Comparison of ENCODE assay signal across 8 cellular contexts in the genomic region with DNA sequence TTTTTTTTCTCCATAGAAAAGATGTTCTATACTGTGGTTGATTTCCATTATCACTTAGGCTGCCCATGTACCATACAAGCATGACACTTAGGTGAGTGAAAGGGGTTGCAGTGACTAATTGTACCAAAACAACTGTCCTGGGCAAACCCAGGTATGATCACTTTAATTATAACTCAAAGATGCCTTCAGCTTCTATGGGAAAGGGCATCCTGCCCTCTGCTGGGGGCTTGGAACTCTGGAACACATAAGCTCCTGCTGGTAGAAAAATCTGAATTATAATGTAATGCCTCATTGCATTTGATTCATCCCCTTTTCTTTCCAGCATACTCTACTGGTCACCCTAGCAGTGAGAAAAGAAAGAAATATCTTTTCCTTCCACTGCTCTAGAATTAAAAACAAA.
DNase-seq lines count a peak whose midpoint lies in the region; ATAC-seq, FAIRE-seq and TF ChIP-seq lines count a peak whose summit lies in the region.
"Had no signal": no experiment of that assay in that cellular context is flagged by ENCODE, and none has a peak within 500 bp of the region (broad histone marks: within the 10 kb centered on the region; RNA-seq: fewer than 3 reads in every experiment).

No MANE protein-coding gene starts in this region.

- H3K9me1 ChIP-seq in keratinocyte (ENCODE audit: control insufficient read depth, extremely low read depth, insufficient read depth, low read length), result no peaks in the 10 kb centered on the region

- no peak for TF ChIP-seq EP300 in Ishikawa (IDR thresholded peaks at IDR 0.05; ENCODE audit: borderline replicate concordance)

- no peak overlapping the region for H3K4me2 ChIP-seq in keratinocyte (ENCODE audit: control insufficient read depth, extremely low read depth, insufficient read depth, low read depth, low read length)

- no peaks in the 10 kb centered on the region for H3K27me3 ChIP-seq in keratinocyte (ENCODE audit: control insufficient read depth, extremely low read depth, insufficient read depth, low read length)

- no peaks in the 10 kb centered on the region for H4K20me1 ChIP-seq in keratinocyte (ENCODE audit: control insufficient read depth, extremely low read depth, insufficient read depth, low read length)

- POLR2A ChIA-PET in GM10248 (lab: Yijun Ruan, JAX), result no interaction called here

- peak; percentile 13 for DNase-seq in GM10248 (ENCODE audit: extremely low spot score)
- DNase-seq in activated CD4-positive, alpha-beta T cell treated with anti-CD3 and anti-CD28 coated beads, Interleukin-2, amount 50 U/mL, for 48 hours, result peak; percentile 20 to 28
- DNase-seq in keratinocyte (ENCODE audit: low read depth, low spot score), result no peak
- DNase-seq in NCI-H1436 treated with DMSO at 0.1 percent for 48 hours (lab: John Stamatoyannopoulos, UW), result no peak
- no peak for DNase-seq in OCI-M2 (lab: John Stamatoyannopoulos, UW; ENCODE audit: unreplicated experiment)

- H2AFZ ChIP-seq in keratinocyte (ENCODE audit: control insufficient read depth, low read length), result no peak overlapping the region

- TF ChIP-seq RAD21 in Ishikawa (IDR thresholded peaks at IDR 0.05; ENCODE audit: low read depth), result peak; percentile 60

- H3K79me2 ChIP-seq in keratinocyte (ENCODE audit: control insufficient read depth, insufficient read depth, low read length), result no peaks in the 10 kb centered on the region

- H3K4me1 ChIP-seq in keratinocyte (ENCODE audit: control insufficient read depth, extremely low read depth, insufficient read depth, low read length), result peaks cover 22% of the 10 kb centered on the region

- no peak for ATAC-seq in HG02852 (IDR thresholded peaks at IDR 0.05; ENCODE audit: unreplicated experiment)
- ATAC-seq: naive thymus-derived CD4-positive, alpha-beta T cell had no signal

- CTCF ChIA-PET in GM10248 (lab: Yijun Ruan, JAX), result interaction anchor here (0.8 to 4.8 kb wide), 11 partner anchors 11 to 173 kb away, joined by 3 to 46 read pairs (median 4); no protein-coding TSS in a partner anchor

- FAIRE-seq in keratinocyte (lab: Jason Lieb, UNC), result peak; percentile 52

- no peaks in the 10 kb centered on the region for H3K9me3 ChIP-seq in keratinocyte (ENCODE audit: control insufficient read depth, low read depth, low read length)

- H3K36me3 ChIP-seq in keratinocyte (ENCODE audit: control insufficient read depth in 2 of 2, extremely low read depth in 1 of 2, insufficient read depth in 2 of 2, low read length in 2 of 2), result no peaks in the 10 kb centered on the region

- H3K4me3 ChIP-seq in keratinocyte (ENCODE audit: control insufficient read depth in 2 of 3, extremely low read depth in 1 of 3, insufficient read depth in 2 of 3, low read depth in 1 of 3, low read length in 3 of 3), result no peak overlapping the region

- peak; percentile 63 for TF ChIP-seq CTCF in GM10248 (IDR thresholded peaks at IDR 0.05; ENCODE audit: control extremely low read depth, extremely low read depth, low read depth, missing control alignments)
- peak; percentile 51 to 64 (median 61) for TF ChIP-seq CTCF in keratinocyte (optimal IDR thresholded peaks at IDR 0.05 in 1 of 3, IDR thresholded peaks at IDR 0.05 in 1 of 3, conservative IDR thresholded peaks at IDR 0.05 in 1 of 3; ENCODE audit: extremely low read depth in 1 of 3, insufficient read depth in 2 of 3, low read length in 3 of 3)

- H3K9ac ChIP-seq in keratinocyte (ENCODE audit: control insufficient read depth, extremely low read depth, insufficient read depth, low read length), result no peak overlapping the region

- dilution Hi-C loops in keratinocyte (cut with MboI; ENCODE audit: extremely low pct_ligation_motif_present, low sequenced_read_pairs), result no loop called here

- H3K27ac ChIP-seq in keratinocyte (ENCODE audit: control insufficient read depth, insufficient read depth, low read length), result peak overlapping the region; percentile 7

TF ChIP-seq in Ishikawa, 13 proteins besides CTCF, POLR2A, EP300 and RAD21:
- TF ChIP-seq YY1 (IDR thresholded peaks at IDR 0.05; ENCODE audit: low read depth) (no peak), CREB1 (IDR thresholded peaks at IDR 0.05; ENCODE audit: low read depth) (no peak), CEBPB (IDR thresholded peaks at IDR 0.05) (no peak), EGR1 (IDR thresholded peaks at IDR 0.05) (no peak), ZBTB7A (IDR thresholded peaks at IDR 0.05; ENCODE audit: low read depth) (no peak), NFIC (IDR thresholded peaks at IDR 0.05) (no peak), FOXM1 (IDR thresholded peaks at IDR 0.05; ENCODE audit: borderline replicate concordance, low read depth) (no peak), MAX (IDR thresholded peaks at IDR 0.05) (no peak), TAF1 (IDR thresholded peaks at IDR 0.05; ENCODE audit: low read depth) (no peak), TCF12 (IDR thresholded peaks at IDR 0.05; ENCODE audit: low read depth) (no peak), TEAD4 (IDR thresholded peaks at IDR 0.05) (no peak), USF1 (IDR thresholded peaks at IDR 0.05) (no peak)
- TF ChIP-seq, protein P1, sequence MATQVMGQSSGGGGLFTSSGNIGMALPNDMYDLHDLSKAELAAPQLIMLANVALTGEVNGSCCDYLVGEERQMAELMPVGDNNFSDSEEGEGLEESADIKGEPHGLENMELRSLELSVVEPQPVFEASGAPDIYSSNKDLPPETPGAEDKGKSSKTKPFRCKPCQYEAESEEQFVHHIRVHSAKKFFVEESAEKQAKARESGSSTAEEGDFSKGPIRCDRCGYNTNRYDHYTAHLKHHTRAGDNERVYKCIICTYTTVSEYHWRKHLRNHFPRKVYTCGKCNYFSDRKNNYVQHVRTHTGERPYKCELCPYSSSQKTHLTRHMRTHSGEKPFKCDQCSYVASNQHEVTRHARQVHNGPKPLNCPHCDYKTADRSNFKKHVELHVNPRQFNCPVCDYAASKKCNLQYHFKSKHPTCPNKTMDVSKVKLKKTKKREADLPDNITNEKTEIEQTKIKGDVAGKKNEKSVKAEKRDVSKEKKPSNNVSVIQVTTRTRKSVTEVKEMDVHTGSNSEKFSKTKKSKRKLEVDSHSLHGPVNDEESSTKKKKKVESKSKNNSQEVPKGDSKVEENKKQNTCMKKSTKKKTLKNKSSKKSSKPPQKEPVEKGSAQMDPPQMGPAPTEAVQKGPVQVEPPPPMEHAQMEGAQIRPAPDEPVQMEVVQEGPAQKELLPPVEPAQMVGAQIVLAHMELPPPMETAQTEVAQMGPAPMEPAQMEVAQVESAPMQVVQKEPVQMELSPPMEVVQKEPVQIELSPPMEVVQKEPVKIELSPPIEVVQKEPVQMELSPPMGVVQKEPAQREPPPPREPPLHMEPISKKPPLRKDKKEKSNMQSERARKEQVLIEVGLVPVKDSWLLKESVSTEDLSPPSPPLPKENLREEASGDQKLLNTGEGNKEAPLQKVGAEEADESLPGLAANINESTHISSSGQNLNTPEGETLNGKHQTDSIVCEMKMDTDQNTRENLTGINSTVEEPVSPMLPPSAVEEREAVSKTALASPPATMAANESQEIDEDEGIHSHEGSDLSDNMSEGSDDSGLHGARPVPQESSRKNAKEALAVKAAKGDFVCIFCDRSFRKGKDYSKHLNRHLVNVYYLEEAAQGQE (IDR thresholded peaks at IDR 0.05; ENCODE audit: low read depth), result no peak

Comparison
In these comparisons a context has a peak if more than half of its experiments do, and no peak if none do; other contexts are left out.
1. DNase-seq: peak in GM10248 (single experiment) and activated CD4-positive, alpha-beta T cell treated with anti-CD3 and anti-CD28 coated beads, Interleukin-2, amount 50 U/mL, for 48 hours (2 of 2); none in keratinocyte (single experiment), NCI-H1436 treated with DMSO at 0.1 percent for 48 hours (single experiment) and OCI-M2 (single experiment).